8 cellular contexts compared by ENCODE assay signal in the genomic region with DNA sequence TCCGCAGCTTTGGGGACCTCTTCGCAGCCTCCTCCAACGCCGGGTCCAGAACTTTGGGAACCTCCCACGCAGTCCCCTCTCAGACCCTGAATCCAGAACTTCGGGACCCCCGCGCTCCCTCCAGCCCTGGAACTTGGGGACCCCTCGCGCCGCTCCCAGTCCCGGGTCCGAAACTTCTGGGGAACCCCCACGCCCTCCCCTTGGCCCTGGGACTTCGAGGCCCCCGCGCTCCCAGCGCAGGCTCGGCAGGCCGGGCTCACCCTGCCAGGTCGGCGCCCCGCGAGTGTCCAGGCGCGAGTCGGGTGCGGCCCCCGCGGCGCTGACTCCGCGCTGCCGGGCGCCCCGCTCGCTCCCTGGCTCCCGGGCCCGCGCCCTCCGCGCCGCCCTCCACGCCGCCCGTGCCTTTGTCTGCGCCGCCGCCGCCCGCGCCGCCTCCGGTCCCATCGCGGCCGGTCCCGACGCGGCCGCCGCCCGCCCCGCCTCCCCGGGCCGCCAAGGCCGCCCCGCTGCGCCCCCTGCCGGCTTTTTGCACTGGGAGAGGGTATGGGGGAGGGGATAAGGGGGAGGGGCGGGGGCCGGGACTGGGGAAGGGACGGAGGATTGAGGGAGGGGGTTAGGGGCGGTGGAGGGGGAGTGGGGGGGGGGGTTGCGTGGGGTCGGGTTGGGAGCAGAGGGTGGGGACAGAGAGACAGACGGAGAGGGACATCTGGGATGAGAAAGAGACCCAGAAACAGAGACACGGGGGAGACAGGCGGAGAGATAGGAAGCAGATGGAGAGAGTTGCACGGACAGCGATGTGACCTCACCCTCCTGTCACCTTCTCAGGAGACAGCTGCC. TPM values are rescaled to one million over a fixed set of nuclear protein-coding genes. Genes with fewer than 3 reads are reported as not detected.
DNase-seq lines count a peak whose midpoint lies in the region; ATAC-seq, FAIRE-seq and TF ChIP-seq lines count a peak whose summit lies in the region.

TSS of gene HOMER3 (minus strand) at position 427 of the 837 bp plus-strand sequence. CDS start 2,235 bp downstream, outside the sequence.

- FAIRE-seq in HTR-8/SVneo (lab: Jason Lieb, UNC): peak; percentile 60

- H3K4me3 ChIP-seq in parathyroid adenoma (ENCODE audit: low read depth, low read length) (peak within 1 kb of the TSS; percentile 81), thymus (ENCODE audit: low read length) (peak within 1 kb of the TSS; percentile 47)

- peaks cover 2% of the 10 kb centered on the region for H3K79me2 ChIP-seq in parathyroid adenoma

- no peak within 1 kb of the TSS for H3K27ac ChIP-seq in parathyroid adenoma
- H3K27ac ChIP-seq in thymus (ENCODE audit: low read depth): no peak within 1 kb of the TSS

- peak; percentile 79 for ATAC-seq in activated naive CD8-positive, alpha-beta T cell treated with anti-CD3 and anti-CD28 coated beads, Interleukin-2, amount 50 U/mL, for 24 hours
- ATAC-seq in HG03354 (IDR thresholded peaks at IDR 0.05; ENCODE audit: poor library complexity, severe bottlenecking, unreplicated experiment): no peak

- H3K4me1 Mint-ChIP-seq in activated naive CD8-positive, alpha-beta T cell treated with anti-CD3 and anti-CD28 coated beads, Interleukin-2, amount 50 U/mL, for 24 hours: peaks cover 5% of the 10 kb centered on the region

- H2AFZ ChIP-seq in parathyroid adenoma: peak within 1 kb of the TSS; percentile 84

- H3K9ac ChIP-seq in parathyroid adenoma: no peak within 1 kb of the TSS

- H3K4me3 Mint-ChIP-seq in activated naive CD8-positive, alpha-beta T cell treated with anti-CD3 and anti-CD28 coated beads, Interleukin-2, amount 50 U/mL, for 24 hours: peak within 1 kb of the TSS; percentile 70

- H3K4me2 ChIP-seq in parathyroid adenoma (ENCODE audit: low read length): peak within 1 kb of the TSS; percentile 96

- H3K36me3 ChIP-seq in parathyroid adenoma (ENCODE audit: control insufficient read depth, insufficient read depth, low read length): no peaks in the 10 kb centered on the region
- no peaks in the 10 kb centered on the region for H3K36me3 ChIP-seq in thymus (ENCODE audit: control insufficient read depth, insufficient read depth)

- H3K36me3 Mint-ChIP-seq in activated naive CD8-positive, alpha-beta T cell treated with anti-CD3 and anti-CD28 coated beads, Interleukin-2, amount 50 U/mL, for 24 hours (ENCODE audit: low read depth): no peaks in the 10 kb centered on the region

- DNase-seq in Caki2 (ENCODE audit: low read depth) (no peak), HTR-8/SVneo (ENCODE audit: insufficient read length, low spot score) (peak; percentile 84), SKM-1 treated with dmso at 0.1 percent for 144 hours (lab: John Stamatoyannopoulos, UW; ENCODE audit: unreplicated experiment) (peak; percentile 31), cardiac septum (ENCODE audit: low spot score) (peak; percentile 94)
- DNase-seq in activated naive CD8-positive, alpha-beta T cell treated with anti-CD3 and anti-CD28 coated beads, Interleukin-2, amount 50 U/mL, for 24 hours: peak; percentile 85

- no peak within 1 kb of the TSS for H3K27ac Mint-ChIP-seq in activated naive CD8-positive, alpha-beta T cell treated with anti-CD3 and anti-CD28 coated beads, Interleukin-2, amount 50 U/mL, for 24 hours

- H3K9me3 ChIP-seq in parathyroid adenoma (ENCODE audit: control insufficient read depth, low read length): no peaks in the 10 kb centered on the region
- no peaks in the 10 kb centered on the region for H3K9me3 ChIP-seq in thymus (ENCODE audit: control insufficient read depth)

- no peak for TF ChIP-seq CTCF in parathyroid adenoma (IDR thresholded peaks at IDR 0.05)

- H3K27me3 ChIP-seq in parathyroid adenoma (ENCODE audit: control insufficient read depth, insufficient read depth, low read length): no peaks in the 10 kb centered on the region
- peaks cover 27% of the 10 kb centered on the region for H3K27me3 ChIP-seq in thymus (ENCODE audit: control insufficient read depth, insufficient read depth)

- in situ Hi-C loops in Caki2 (cut with HindIII; ENCODE audit: low pct_unique_long_range_greater_than_20kb, low sequenced_read_pairs): no loop called here

- no peaks in the 10 kb centered on the region for H3K9me3 Mint-ChIP-seq in activated naive CD8-positive, alpha-beta T cell treated with anti-CD3 and anti-CD28 coated beads, Interleukin-2, amount 50 U/mL, for 24 hours

- H3K4me1 ChIP-seq in parathyroid adenoma: peaks cover 7% of the 10 kb centered on the region
- no peaks in the 10 kb centered on the region for H3K4me1 ChIP-seq in thymus (ENCODE audit: control insufficient read depth, insufficient read depth, low read length)

- 2% methylated on average over 81 of the region's 81 CpGs for WGBS in thymus

- intact Hi-C loops in cardiac septum (cut with DNase I): no loop called here

- H3K27me3 Mint-ChIP-seq in activated naive CD8-positive, alpha-beta T cell treated with anti-CD3 and anti-CD28 coated beads, Interleukin-2, amount 50 U/mL, for 24 hours: peaks cover 33% of the 10 kb centered on the region

RNA-seq across cellular contexts. Expression of gene HOMER3, which starts in this region (rescaled TPM):
- 115 and 131 TPM in 2 replicates for total RNA-seq in Caki2 (2014; rRNA removed; shearing (Covaris generic); ENCODE audit: low replicate concordance)
- total RNA-seq in cardiac septum: 15.6 TPM
- polyA plus RNA-seq in thymus: 34.0 TPM
